In the genomic region with DNA sequence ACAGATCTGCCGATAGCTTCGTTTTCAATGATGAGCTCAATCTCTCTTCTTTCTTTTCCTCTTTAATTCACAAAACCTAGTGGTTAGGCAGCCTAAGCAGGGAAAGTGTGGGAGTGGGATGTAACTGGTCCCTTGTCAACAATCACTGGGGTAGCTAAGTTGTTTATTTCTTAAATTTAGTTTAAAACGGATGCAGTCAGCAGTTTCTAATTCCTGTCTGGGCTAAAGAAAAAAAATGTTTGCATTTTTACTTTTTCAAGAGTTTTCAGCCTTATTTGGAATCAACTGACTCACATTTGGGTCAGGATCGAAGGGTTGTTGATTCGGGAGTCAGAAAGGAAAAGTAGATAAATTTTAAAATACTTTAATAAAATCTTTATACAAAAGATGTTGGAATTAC, we compare ENCODE assay signal across 23 cellular contexts.
"Had no signal": no experiment of that assay in that cellular context is flagged by ENCODE, and none has a peak within 500 bp of the region (broad histone marks: within the 10 kb centered on the region; RNA-seq: fewer than 3 reads in every experiment).

No MANE protein-coding gene starts in this region.

- H3K27ac Mint-ChIP-seq: natural killer cell; progenitor cell of endocrine pancreas; stimulated activated memory B cell treated with anti-CD40 and anti-IgM and Interleukin-4, amounts not matched to agents 10 μg/mL and 1 μg/mL and 100 μg/mL, for 72 hours; type B pancreatic cell had no signal

- H3K4me1 ChIP-seq: lower lobe of right lung, parathyroid adenoma, sigmoid colon, testis, tibial artery had no signal

- H3K36me3 Mint-ChIP-seq: natural killer cell; stimulated activated memory B cell treated with anti-CD40 and anti-IgM and Interleukin-4, amounts not matched to agents 10 μg/mL and 1 μg/mL and 100 μg/mL, for 72 hours; type B pancreatic cell had no signal

- DNase-seq: cortex of kidney; dorsolateral prefrontal cortex; effector CD4-positive, alpha-beta T cell; foreskin melanocyte; hypothalamus; left ventricle myocardium superior; lower lobe of right lung; natural killer cell; sigmoid colon; stimulated activated CD4-positive, alpha-beta T cell treated with anti-CD3 and anti-CD28 coated beads, Interleukin-2, amount 100 ng/mL, for 24 hours; stimulated activated CD4-positive, alpha-beta T cell treated with anti-CD3 and anti-CD28 coated beads, Interleukin-4, amount 100 ng/mL, for 4 hours; stimulated activated naive CD8-positive, alpha-beta T cell treated with anti-CD3 and anti-CD28 coated beads, Interleukin-15, Interleukin-2, amounts not matched to agents 100 U/mL and 50 U/mL, for 24 hours; substantia nigra; testis; tibial artery had no signal

- H2AFZ ChIP-seq: parathyroid adenoma had no signal

- H3K4me3 Mint-ChIP-seq: natural killer cell; neural crest cell; stimulated activated memory B cell treated with anti-CD40 and anti-IgM and Interleukin-4, amounts not matched to agents 10 μg/mL and 1 μg/mL and 100 μg/mL, for 72 hours; type B pancreatic cell had no signal

- H3K27ac ChIP-seq: dorsolateral prefrontal cortex, epithelial cell of prostate, lower lobe of right lung, neutrophil, parathyroid adenoma, sigmoid colon, testis, tibial artery had no signal

- H3K36me3 ChIP-seq: lower lobe of right lung, neutrophil, sigmoid colon, tibial artery had no signal

- H3K9me3 Mint-ChIP-seq: neural crest cell; stimulated activated memory B cell treated with anti-CD40 and anti-IgM and Interleukin-4, amounts not matched to agents 10 μg/mL and 1 μg/mL and 100 μg/mL, for 72 hours; type B pancreatic cell had no signal

- ATAC-seq: esophagus mucosa; left ventricle myocardium superior; lower lobe of right lung; natural killer cell; stimulated activated memory B cell treated with anti-CD40 and anti-IgM and Interleukin-4, amounts not matched to agents 10 μg/mL and 1 μg/mL and 100 μg/mL, for 72 hours; stimulated activated naive CD8-positive, alpha-beta T cell treated with anti-CD3 and anti-CD28 coated beads, Interleukin-15, Interleukin-2, amounts not matched to agents 100 U/mL and 50 U/mL, for 24 hours had no signal

- H3K4me3 ChIP-seq: dorsolateral prefrontal cortex, lower lobe of right lung, sigmoid colon, testis, tibial artery had no signal

- H3K9me3 ChIP-seq: lower lobe of right lung, neutrophil, sigmoid colon, testis, tibial artery had no signal

- H3K27me3 ChIP-seq: neutrophil, sigmoid colon, testis, tibial artery had no signal

- H3K4me1 Mint-ChIP-seq: natural killer cell had no signal

- H3K27me3 Mint-ChIP-seq: progenitor cell of endocrine pancreas; stimulated activated memory B cell treated with anti-CD40 and anti-IgM and Interleukin-4, amounts not matched to agents 10 μg/mL and 1 μg/mL and 100 μg/mL, for 72 hours had no signal

- H3K79me2 ChIP-seq: parathyroid adenoma had no signal

- H3K9ac ChIP-seq: parathyroid adenoma had no signal
